In the genomic region with DNA sequence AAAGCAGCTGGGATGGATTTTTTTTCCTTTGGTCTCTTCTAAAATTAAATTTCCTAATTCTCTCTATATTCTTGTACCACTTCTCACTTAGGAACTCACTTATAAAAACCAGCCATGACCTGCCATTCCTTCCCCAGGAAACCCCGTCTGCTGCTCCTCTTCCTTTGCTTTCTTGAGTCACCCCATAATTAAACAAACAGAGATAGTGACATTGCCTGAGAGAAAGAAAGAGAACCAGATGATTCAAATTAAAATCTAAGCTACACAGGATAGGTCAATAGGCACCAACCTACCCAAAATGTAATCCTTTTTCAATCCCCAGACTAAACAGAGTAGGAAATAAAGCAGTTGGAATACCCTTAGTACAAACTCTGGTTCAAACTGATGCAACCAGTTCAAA, we compare ENCODE assay signal across 1 cellular context.
TF ChIP-seq lines count a peak whose summit lies in the region.

No MANE protein-coding gene starts in this region.

TF ChIP-seq in IMR-90, 13 proteins besides CTCF, POLR2A, EP300 and RAD21 (continued from another document):
- TF ChIP-seq ELK1 (IDR thresholded peaks at IDR 0.05; ENCODE audit: borderline replicate concordance, low read depth, low read length) (no peak), CHD1 (IDR thresholded peaks at IDR 0.05; ENCODE audit: low read depth, low read length) (no peak), MAZ (IDR thresholded peaks at IDR 0.05; ENCODE audit: borderline replicate concordance, low read depth, low read length) (no peak), SMC3 (IDR thresholded peaks at IDR 0.05; ENCODE audit: low read depth, low read length) (no peak)
